ENCODE assay signal across 16 cellular contexts in genomic region chr20:3723284-3723683, GRCh38. TPM values are rescaled to one million over a fixed set of nuclear protein-coding genes. Genes with fewer than 3 reads are reported as not detected.
DNase-seq lines count a peak whose midpoint lies in the region; ATAC-seq and TF ChIP-seq lines count a peak whose summit lies in the region.
"Had no signal": no experiment of that assay in that cellular context is flagged by ENCODE, and none has a peak within 500 bp of the region (broad histone marks: within the 10 kb centered on the region; RNA-seq: fewer than 3 reads in every experiment).

No MANE protein-coding gene starts in this region.

- TF ChIP-seq CTCF in DOHH2 (IDR thresholded peaks at IDR 0.05; ENCODE audit: low read depth, low read length, poor library complexity, severe bottlenecking), result no peak
- no peak for TF ChIP-seq CTCF in WTC11 (IDR thresholded peaks at IDR 0.05)
- TF ChIP-seq CTCF in GM13977 (IDR thresholded peaks at IDR 0.05; ENCODE audit: extremely low read depth, insufficient read depth, missing control alignments), result no peak

- no peaks in the 10 kb centered on the region for H3K36me3 ChIP-seq in DOHH2 (ENCODE audit: control insufficient read depth, low read length)
- H3K36me3 ChIP-seq: BLaER1 treated with 17β-estradiol and CSF1 and Interleukin-3, amounts not matched to agents 10 nM and 100 nM had no signal

- H3K9me2 ChIP-seq in DOHH2 (replicated peaks; ENCODE audit: control insufficient read depth, low read length), result no peaks in the 10 kb centered on the region

- H3K27me3 Mint-ChIP-seq in WTC11 (ENCODE audit: low read depth), result peaks cover 15% of the 10 kb centered on the region

- no peaks in the 10 kb centered on the region for H3K79me2 ChIP-seq in DOHH2 (ENCODE audit: control insufficient read depth, low read length)

- H3F3A ChIP-seq in DOHH2 (ENCODE audit: control insufficient read depth, insufficient read depth), result no peaks in the 10 kb centered on the region; the same call in 1 of the 2 replicates

- CTCF ChIA-PET in WTC11 (lab: Charles Lee), result interaction anchor here (1.2 to 3.5 kb wide), 2 partner anchors 13 to 15 kb away, joined by 3 to 13 read pairs; no protein-coding TSS in a partner anchor

- no peak overlapping the region for H3K27ac ChIP-seq in DOHH2 (ENCODE audit: low read depth, low read length)
- H3K27ac ChIP-seq: BLaER1 treated with 17β-estradiol and CSF1 and Interleukin-3, amounts not matched to agents 10 nM and 100 nM had no signal

- H3K4me1 ChIP-seq in DOHH2 (ENCODE audit: control insufficient read depth, low read length), result peaks cover 28% of the 10 kb centered on the region

- in situ Hi-C loops in GM13977 (cut with MboI; ENCODE audit: low pct_unique_long_range_greater_than_20kb, low sequenced_read_pairs, unreplicated experiment), result no loop called here

- peaks cover 15% of the 10 kb centered on the region for H3K4me1 Mint-ChIP-seq in WTC11
- H3K4me1 Mint-ChIP-seq: B cell had no signal

- POLR2A ChIA-PET in WTC11 (lab: Charles Lee), result no interaction called here

- H3K27ac Mint-ChIP-seq in WTC11, result no peak overlapping the region
- H3K27ac Mint-ChIP-seq: B cell; CD8-positive, alpha-beta T cell; IgD-negative memory B cell had no signal

- peak overlapping the region; percentile 20; the same call in 1 of the 2 replicates for H3K4me2 ChIP-seq in DOHH2 (ENCODE audit: low read length)

- no peak overlapping the region for H3K4me3 Mint-ChIP-seq in WTC11
- H3K4me3 Mint-ChIP-seq: B cell; CD8-positive, alpha-beta T cell; IgD-negative memory B cell had no signal

- no peak overlapping the region for H3K4me3 ChIP-seq in DOHH2 (ENCODE audit: low read length)
- H3K4me3 ChIP-seq: BLaER1 treated with 17β-estradiol and CSF1 and Interleukin-3, amounts not matched to agents 10 nM and 100 nM had no signal

- DNase-seq in WTC11 (ENCODE audit: low spot score) (no peak), GM13977 (ENCODE audit: low spot score) (no peak)
- DNase-seq in activated T-cell treated with anti-CD3 and anti-CD28 coated beads, Interleukin-2, amount 50 U/mL, for 48 hours, result no peak
- DNase-seq: CD8-positive, alpha-beta T cell; COR-L47; DMS 273 treated with DMSO at 0.1 percent for 48 hours; DMS53; DND-41; GOT3; H7; KG1 had no signal

- H4K20me1 ChIP-seq in DOHH2 (ENCODE audit: control insufficient read depth, insufficient read depth, low read depth, low read length), result no peaks in the 10 kb centered on the region
- H4K20me1 ChIP-seq: BLaER1 treated with 17β-estradiol and CSF1 and Interleukin-3, amounts not matched to agents 10 nM and 100 nM had no signal

- peaks cover 43% of the 10 kb centered on the region for H3K27me3 ChIP-seq in DOHH2 (ENCODE audit: control insufficient read depth, low read length)
- H3K27me3 ChIP-seq: BLaER1 treated with 17β-estradiol and CSF1 and Interleukin-3, amounts not matched to agents 10 nM and 100 nM had no signal

- no peaks in the 10 kb centered on the region for H3K36me3 Mint-ChIP-seq in WTC11
- H3K36me3 Mint-ChIP-seq: CD8-positive, alpha-beta T cell; IgD-negative memory B cell had no signal

- no peak for ATAC-seq in WTC11
- ATAC-seq: CD8-positive, alpha-beta T cell had no signal

- no peaks in the 10 kb centered on the region for H3K9me3 ChIP-seq in DOHH2 (ENCODE audit: control insufficient read depth, insufficient read depth, low read length)

- peaks cover 4% of the 10 kb centered on the region; the same call in 1 of the 2 replicates for H3K9me3 Mint-ChIP-seq in WTC11
- H3K9me3 Mint-ChIP-seq: CD8-positive, alpha-beta T cell had no signal

TF ChIP-seq in WTC11, 78 proteins besides CTCF, POLR2A, EP300 and RAD21:
- no peak for TF ChIP-seq TEAD4 (CRISPR knock-in tag; IDR thresholded peaks at IDR 0.05)
- peak; percentile 69; the same call in 1 of the 2 replicates for TF ChIP-seq ZNF121 (CRISPR knock-in tag; IDR thresholded peaks at IDR 0.05)
TF ChIP-seq in WTC11: peak in this region for 1.

RNA-seq across cellular contexts. Expression of gene HSPA12B, which starts 9.2 kb away (rescaled TPM):
- 6.3 to 8.5 TPM (median 8.2 TPM) in 3 replicates for total RNA-seq in WTC11 (2021)
- total RNA-seq: A172; B cell; CD8-positive, alpha-beta T cell had no signal

RNA-seq across cellular contexts. Expression of gene SIGLEC1, which starts 10.9 kb away (rescaled TPM):
- total RNA-seq in WTC11 (2021), result 0.04 to 0.11 TPM in 2 of 3 replicates, not detected in the other
- total RNA-seq: A172, H7 had no signal

RNA-seq across cellular contexts. Expression of gene ADAM33, which starts 41.5 kb away (rescaled TPM):
- total RNA-seq in WTC11 (2021), result 5.3 to 7.1 TPM (median 7.0 TPM) in 3 replicates
- total RNA-seq: A172; B cell; CD8-positive, alpha-beta T cell had no signal

RNA-seq across cellular contexts. Expression of gene ADISSP, which starts 44.3 kb away (rescaled TPM):
- total RNA-seq in WTC11 (2021), result 109 to 129 TPM (median 113 TPM) in 3 replicates

RNA-seq across cellular contexts. Expression of gene SPEF1, which starts 58.0 kb away (rescaled TPM):
- 0.41 to 0.72 TPM (median 0.64 TPM) in 3 replicates for total RNA-seq in WTC11 (2021)
- total RNA-seq: B cell had no signal
